ENCODE assay signal across 36 cellular contexts in genomic region chr17:78002166-78002565, GRCh38.
"Had no signal": no experiment of that assay in that cellular context is flagged by ENCODE, and none has a peak within 500 bp of the region (broad histone marks: within the 10 kb centered on the region; RNA-seq: fewer than 3 reads in every experiment).

No MANE protein-coding gene starts in this region.

- H3K27ac Mint-ChIP-seq: activated CD4-positive, alpha-beta T cell treated with anti-CD3 and anti-CD28 coated beads for 36 hours; activated CD4-positive, alpha-beta T cell treated with anti-CD3 and anti-CD28 coated beads, Interleukin-2, amount 10 ng/mL, durations not matched to agents 7 days and 5 days; activated CD8-positive, alpha-beta T cell treated with anti-CD3 and anti-CD28 coated beads, Interleukin-2, amount 10 ng/mL, durations not matched to agents 7 days and 5 days; activated T-cell treated with anti-CD3 and anti-CD28 coated beads, Interleukin-2, amount 50 U/mL, for 24 hours; activated T-helper 2 cell treated with anti-CD3 and anti-CD28 coated beads, Interferon-gamma antibody, Interleukin-2, Interleukin-4, amounts not matched to agents 10 μg/mL and 5 μg/mL and 100 μg/mL, durations not matched to agents 14 hours and 24 hours and 36 hours; brain had no signal

- H3K4me3 Mint-ChIP-seq: activated CD4-positive, alpha-beta T cell treated with anti-CD3 and anti-CD28 coated beads for 36 hours; activated CD4-positive, alpha-beta T cell treated with anti-CD3 and anti-CD28 coated beads, Interleukin-2, amount 10 ng/mL, durations not matched to agents 7 days and 5 days; activated CD8-positive, alpha-beta T cell treated with anti-CD3 and anti-CD28 coated beads, Interleukin-2, amount 10 ng/mL, durations not matched to agents 7 days and 5 days; activated naive CD4-positive, alpha-beta T cell treated with anti-CD3 and anti-CD28 coated beads, Interleukin-2, amount 50 U/mL, for 24 hours; activated T-cell treated with anti-CD3 and anti-CD28 coated beads, Interleukin-2, amount 50 U/mL, for 24 hours; brain had no signal

- H3K27ac ChIP-seq: Peyer's patch, SJSA1 had no signal

- H3K27me3 Mint-ChIP-seq: activated CD4-positive, alpha-beta T cell treated with anti-CD3 and anti-CD28 coated beads for 36 hours; activated CD4-positive, alpha-beta T cell treated with anti-CD3 and anti-CD28 coated beads, Interleukin-2, amount 10 ng/mL, durations not matched to agents 7 days and 5 days; activated naive CD4-positive, alpha-beta T cell treated with anti-CD3 and anti-CD28 coated beads, Interleukin-2, amount 50 U/mL, for 24 hours; activated T-cell treated with anti-CD3 and anti-CD28 coated beads, Interleukin-2, amount 50 U/mL, for 24 hours; brain had no signal

- H3K9me3 ChIP-seq: MG63, Peyer's patch, SJSA1 had no signal

- DNase-seq: activated CD4-positive, alpha-beta T cell treated with anti-CD3 and anti-CD28 coated beads for 36 hours; activated CD4-positive, alpha-beta T cell treated with anti-CD3 and anti-CD28 coated beads, Interleukin-2, amount 10 ng/mL, durations not matched to agents 7 days and 5 days; activated CD4-positive, alpha-beta T cell treated with anti-CD3 and anti-CD28 coated beads, Interleukin-2, amount 50 U/mL, for 48 hours; activated CD8-positive, alpha-beta T cell treated with anti-CD3 and anti-CD28 coated beads, Interleukin-2, amount 10 ng/mL, durations not matched to agents 7 days and 5 days; activated gamma-delta T cell; activated naive CD4-positive, alpha-beta T cell treated with Interleukin-2 at 50 U/mL for 16 hours; activated T-cell treated with anti-CD3 and anti-CD28 coated beads, Interleukin-2, amount 50 U/mL, for 24 hours; anterior cingulate cortex; caudate nucleus; cerebellar nuclear complex; Kasumi-1; KG1; MG63; NCI-H1048; NCI-H1436 treated with DMSO at 0.1 percent for 48 hours; NCI-H187; NCI-H2029 treated with DMSO at 0.1 percent for 48 hours; NCI-H2107; NCI-H2171; NCI-H510A; NCI-H526 treated with DMSO at 0.1 percent for 48 hours; NCI-H774; NK-92 treated with Interleukin-12 subunit alpha and Interleukin-12 subunit beta, amount 100 ng/mL, for 24 hours; PC-3; Peyer's patch; RPMI8226; SHP77 treated with DMSO at 0.1 percent for 48 hours; SW 1271; T-helper 1 cell; T1000 had no signal

- FAIRE-seq: bronchial epithelial cell, TTC549 had no signal

- ATAC-seq: activated CD4-positive, alpha-beta T cell treated with anti-CD3 and anti-CD28 coated beads for 36 hours; activated CD8-positive, alpha-beta T cell treated with anti-CD3 and anti-CD28 coated beads, Interleukin-2, amount 10 ng/mL, durations not matched to agents 7 days and 5 days; PC-3 had no signal

- H3K27me3 ChIP-seq: MG63, Peyer's patch, SJSA1 had no signal

- H3K9me3 Mint-ChIP-seq: activated CD4-positive, alpha-beta T cell treated with anti-CD3 and anti-CD28 coated beads, Interleukin-2, amount 10 ng/mL, durations not matched to agents 7 days and 5 days; activated naive CD4-positive, alpha-beta T cell treated with anti-CD3 and anti-CD28 coated beads, Interleukin-2, amount 50 U/mL, for 24 hours; activated T-cell treated with anti-CD3 and anti-CD28 coated beads, Interleukin-2, amount 50 U/mL, for 24 hours; activated T-helper 2 cell treated with anti-CD3 and anti-CD28 coated beads, Interferon-gamma antibody, Interleukin-2, Interleukin-4, amounts not matched to agents 10 μg/mL and 5 μg/mL and 100 μg/mL, durations not matched to agents 14 hours and 24 hours and 36 hours had no signal
